In the genomic region with DNA sequence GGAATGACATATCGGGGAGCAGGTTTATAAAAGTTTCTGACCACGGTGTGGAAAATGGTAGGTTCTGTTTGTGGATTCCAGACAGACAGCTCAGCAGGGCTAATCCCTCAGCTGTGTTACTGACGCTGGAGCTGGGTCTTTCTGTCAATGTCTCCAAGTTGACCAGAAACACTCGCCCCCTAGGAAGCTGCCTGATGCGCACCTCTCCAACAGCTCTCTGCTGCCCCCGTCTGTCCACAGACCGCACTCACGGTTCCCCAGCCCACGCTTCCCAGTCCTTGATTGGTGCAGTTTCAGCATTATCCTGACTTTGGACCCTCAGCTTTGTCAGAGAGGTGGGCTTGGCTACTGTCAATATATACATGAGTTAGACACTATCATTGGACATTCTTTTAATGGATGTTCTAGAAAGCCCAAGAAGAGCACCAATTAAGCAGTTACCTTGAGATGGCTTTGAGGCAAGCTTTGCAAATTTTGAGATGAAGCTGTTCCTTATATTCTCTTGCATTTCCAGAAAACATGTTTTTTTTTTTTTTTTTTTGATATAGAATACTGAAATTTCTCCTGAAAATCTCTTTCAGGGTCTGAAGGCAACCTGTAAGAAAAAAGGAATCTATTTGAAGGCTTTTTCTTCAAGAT, we compare ENCODE assay signal across 8 cellular contexts.
DNase-seq lines count a peak whose midpoint lies in the region; ATAC-seq and TF ChIP-seq lines count a peak whose summit lies in the region.

No MANE protein-coding gene starts in this region.

- H3K4me3 Mint-ChIP-seq in activated CD4-positive, alpha-beta memory T cell treated with anti-CD3 and anti-CD28 coated beads, Interleukin-2, amount 10 ng/mL, durations not matched to agents 7 days and 5 days = no peak overlapping the region

- H2BK120ac ChIP-seq in mesendoderm (ENCODE audit: low read depth, low read length) = no peak overlapping the region

- no peak overlapping the region for H2BK15ac ChIP-seq in mesendoderm (replicated peaks; ENCODE audit: low read depth)

- H3K27me3 Mint-ChIP-seq in activated CD4-positive, alpha-beta memory T cell treated with anti-CD3 and anti-CD28 coated beads, Interleukin-2, amount 10 ng/mL, durations not matched to agents 7 days and 5 days = peaks cover 3% of the 10 kb centered on the region

- POLR2A ChIA-PET in activated CD4-positive, alpha-beta memory T cell treated with anti-CD3 and anti-CD28 coated beads, Interleukin-2, amount 10 ng/mL, durations not matched to agents 7 days and 5 days (lab: Charles Lee) = interaction anchor here (0.7 to 1.5 kb wide), 4 partner anchors 13 to 413 kb away, joined by 3 to 7 read pairs (median 5); a partner anchor contains a TSS

- H3K27ac ChIP-seq in mesendoderm (ENCODE audit: low read depth, low read length) = peak overlapping the region; percentile 25

- DNase-seq in AG09319 (ENCODE audit: extremely low read depth, low read depth) (no peak), NCI-H526 treated with DMSO at 0.1 percent for 48 hours (lab: John Stamatoyannopoulos, UW) (peak; percentile 20), mesendoderm (peak; percentile 94)
- peak; percentile 73 for DNase-seq in activated CD4-positive, alpha-beta memory T cell treated with anti-CD3 and anti-CD28 coated beads, Interleukin-2, amount 10 ng/mL, durations not matched to agents 7 days and 5 days
- DNase-seq in effector CD4-positive, alpha-beta T cell = peak; percentile 59
- peak; percentile 49 to 55 for DNase-seq in stimulated activated CD8-positive, alpha-beta memory T cell treated with anti-CD3 and anti-CD28 coated beads, Interleukin-4, amount 100 ng/mL, for 1 hour (ENCODE audit: low read depth in 2 of 2, low spot score in 1 of 2)

- no peak overlapping the region for H2AK5ac ChIP-seq in mesendoderm (ENCODE audit: low read length)

- peak; percentile 100 for TF ChIP-seq CTCF in AG09319 (IDR thresholded peaks at IDR 0.05; ENCODE audit: low read depth, low read length)

- no peak overlapping the region for H3K4me3 ChIP-seq in mesendoderm (ENCODE audit: low read length)

- no peak overlapping the region for H3K18ac ChIP-seq in mesendoderm (ENCODE audit: low read length)

- H4K8ac ChIP-seq in mesendoderm (ENCODE audit: low read depth, low read length) = no peak overlapping the region

- peak overlapping the region; percentile 17 for H3K56ac ChIP-seq in mesendoderm (ENCODE audit: low read length)

- H3K27me3 ChIP-seq in mesendoderm (ENCODE audit: insufficient read depth, low read length, poor library complexity) = no peaks in the 10 kb centered on the region

- peaks cover 9% of the 10 kb centered on the region for H3K4me1 ChIP-seq in mesendoderm (ENCODE audit: control insufficient read depth, low read depth, low read length)

- no peaks in the 10 kb centered on the region for H3K79me2 ChIP-seq in mesendoderm (ENCODE audit: control insufficient read depth, insufficient read depth, low read length)

- no peak overlapping the region for H3K4ac ChIP-seq in mesendoderm (ENCODE audit: low read depth, low read length)

- no peak overlapping the region for H3K4me2 ChIP-seq in mesendoderm (ENCODE audit: low read length)

- CTCF ChIA-PET in activated CD4-positive, alpha-beta memory T cell treated with anti-CD3 and anti-CD28 coated beads, Interleukin-2, amount 10 ng/mL, durations not matched to agents 7 days and 5 days (lab: Charles Lee) = interaction anchor here (0.7 to 3.8 kb wide), 38 partner anchors 9 to 1245 kb away, joined by 3 to 38 read pairs (median 4); a partner anchor contains a TSS

- H3K9ac ChIP-seq in mesendoderm (ENCODE audit: low read length) = peak overlapping the region; percentile 4

- no peak overlapping the region for H4K5ac ChIP-seq in mesendoderm (ENCODE audit: low read length)

- H3K27ac Mint-ChIP-seq in activated CD4-positive, alpha-beta memory T cell treated with anti-CD3 and anti-CD28 coated beads, Interleukin-2, amount 10 ng/mL, durations not matched to agents 7 days and 5 days = no peak overlapping the region

- no CpG with 5 or more reads among the region's 9 CpGs for WGBS in mesendoderm (ENCODE audit: extremely low coverage, insufficient coverage, low lambda C conversion rate)

- peak; percentile 93 for ATAC-seq in GM18868 (IDR thresholded peaks at IDR 0.05; ENCODE audit: unreplicated experiment)
- peak; percentile 82 for ATAC-seq in HG03103 (IDR thresholded peaks at IDR 0.05; ENCODE audit: low read depth, unreplicated experiment)

- H3K4me1 Mint-ChIP-seq in activated CD4-positive, alpha-beta memory T cell treated with anti-CD3 and anti-CD28 coated beads, Interleukin-2, amount 10 ng/mL, durations not matched to agents 7 days and 5 days = no peaks in the 10 kb centered on the region

- peak overlapping the region; percentile 10 for H2BK5ac ChIP-seq in mesendoderm (ENCODE audit: low read length)

- no peak overlapping the region for H3K23ac ChIP-seq in mesendoderm (ENCODE audit: low read length)

- H3K79me1 ChIP-seq in mesendoderm (ENCODE audit: low read length) = no peaks in the 10 kb centered on the region

- no peaks in the 10 kb centered on the region for H3K36me3 Mint-ChIP-seq in activated CD4-positive, alpha-beta memory T cell treated with anti-CD3 and anti-CD28 coated beads, Interleukin-2, amount 10 ng/mL, durations not matched to agents 7 days and 5 days (ENCODE audit: low read depth)

- no peaks in the 10 kb centered on the region for H3K9me3 Mint-ChIP-seq in activated CD4-positive, alpha-beta memory T cell treated with anti-CD3 and anti-CD28 coated beads, Interleukin-2, amount 10 ng/mL, durations not matched to agents 7 days and 5 days

- H3K36me3 ChIP-seq in mesendoderm (ENCODE audit: control insufficient read depth, insufficient read depth, low read length) = no peaks in the 10 kb centered on the region
